ENCODE assay signal across 2 cellular contexts in genomic region chr16:57645691-57646387, GRCh38.
TF ChIP-seq lines count a peak whose summit lies in the region.

No MANE protein-coding gene starts in this region.

TF ChIP-seq in A549, 52 proteins besides CTCF, POLR2A, EP300 and RAD21:
- no peak for TF ChIP-seq ATOH8 (CRISPR knock-in tag; IDR thresholded peaks at IDR 0.05; ENCODE audit: low read depth)
- TF ChIP-seq RFX5 (IDR thresholded peaks at IDR 0.05) = no peak
- TF ChIP-seq FOSB (CRISPR knock-in tag; IDR thresholded peaks at IDR 0.05) = no peak
- no peak for TF ChIP-seq HOXB13 (CRISPR knock-in tag; IDR thresholded peaks at IDR 0.05; ENCODE audit: low read depth)
- TF ChIP-seq, protein P1, sequence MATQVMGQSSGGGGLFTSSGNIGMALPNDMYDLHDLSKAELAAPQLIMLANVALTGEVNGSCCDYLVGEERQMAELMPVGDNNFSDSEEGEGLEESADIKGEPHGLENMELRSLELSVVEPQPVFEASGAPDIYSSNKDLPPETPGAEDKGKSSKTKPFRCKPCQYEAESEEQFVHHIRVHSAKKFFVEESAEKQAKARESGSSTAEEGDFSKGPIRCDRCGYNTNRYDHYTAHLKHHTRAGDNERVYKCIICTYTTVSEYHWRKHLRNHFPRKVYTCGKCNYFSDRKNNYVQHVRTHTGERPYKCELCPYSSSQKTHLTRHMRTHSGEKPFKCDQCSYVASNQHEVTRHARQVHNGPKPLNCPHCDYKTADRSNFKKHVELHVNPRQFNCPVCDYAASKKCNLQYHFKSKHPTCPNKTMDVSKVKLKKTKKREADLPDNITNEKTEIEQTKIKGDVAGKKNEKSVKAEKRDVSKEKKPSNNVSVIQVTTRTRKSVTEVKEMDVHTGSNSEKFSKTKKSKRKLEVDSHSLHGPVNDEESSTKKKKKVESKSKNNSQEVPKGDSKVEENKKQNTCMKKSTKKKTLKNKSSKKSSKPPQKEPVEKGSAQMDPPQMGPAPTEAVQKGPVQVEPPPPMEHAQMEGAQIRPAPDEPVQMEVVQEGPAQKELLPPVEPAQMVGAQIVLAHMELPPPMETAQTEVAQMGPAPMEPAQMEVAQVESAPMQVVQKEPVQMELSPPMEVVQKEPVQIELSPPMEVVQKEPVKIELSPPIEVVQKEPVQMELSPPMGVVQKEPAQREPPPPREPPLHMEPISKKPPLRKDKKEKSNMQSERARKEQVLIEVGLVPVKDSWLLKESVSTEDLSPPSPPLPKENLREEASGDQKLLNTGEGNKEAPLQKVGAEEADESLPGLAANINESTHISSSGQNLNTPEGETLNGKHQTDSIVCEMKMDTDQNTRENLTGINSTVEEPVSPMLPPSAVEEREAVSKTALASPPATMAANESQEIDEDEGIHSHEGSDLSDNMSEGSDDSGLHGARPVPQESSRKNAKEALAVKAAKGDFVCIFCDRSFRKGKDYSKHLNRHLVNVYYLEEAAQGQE (IDR thresholded peaks at IDR 0.05) = no peak
- no peak for TF ChIP-seq CHD4 (IDR thresholded peaks at IDR 0.05; ENCODE audit: borderline replicate concordance)
- no peak for TF ChIP-seq USF2 (IDR thresholded peaks at IDR 0.05)
- TF ChIP-seq MAZ (IDR thresholded peaks at IDR 0.05; ENCODE audit: borderline replicate concordance, low read depth, low read length) = no peak
- no peak for TF ChIP-seq SREBF2 (IDR thresholded peaks at IDR 0.05)
- no peak for TF ChIP-seq CBX8 (IDR thresholded peaks at IDR 0.05)
- no peak for TF ChIP-seq KDM1A (IDR thresholded peaks at IDR 0.05; ENCODE audit: low read depth)
- TF ChIP-seq TFCP2L1 (CRISPR knock-in tag; IDR thresholded peaks at IDR 0.05) = no peak
- TF ChIP-seq PBX3 (IDR thresholded peaks at IDR 0.05) = no peak
- no peak for TF ChIP-seq RARB (CRISPR knock-in tag; IDR thresholded peaks at IDR 0.05)
- no peak for TF ChIP-seq FOSL2 (IDR thresholded peaks at IDR 0.05)
- peak; percentile 39 for TF ChIP-seq FOSL2 (CRISPR knock-in tag; IDR thresholded peaks at IDR 0.05)
- TF ChIP-seq, protein P2, sequence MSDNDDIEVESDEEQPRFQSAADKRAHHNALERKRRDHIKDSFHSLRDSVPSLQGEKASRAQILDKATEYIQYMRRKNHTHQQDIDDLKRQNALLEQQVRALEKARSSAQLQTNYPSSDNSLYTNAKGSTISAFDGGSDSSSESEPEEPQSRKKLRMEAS (IDR thresholded peaks at IDR 0.05) = peak; percentile 11; the same call in 1 of the 2 replicates

TF ChIP-seq in IMR-90, 13 proteins besides CTCF, POLR2A, EP300 and RAD21:
- TF ChIP-seq RFX5 (IDR thresholded peaks at IDR 0.05; ENCODE audit: low read depth, low read length) (no peak), CEBPB (IDR thresholded peaks at IDR 0.05; ENCODE audit: low read depth, low read length) (no peak), NFE2L2 (IDR thresholded peaks at IDR 0.05; ENCODE audit: low read depth, low read length) (no peak), MAFK (IDR thresholded peaks at IDR 0.05; ENCODE audit: low read depth, low read length) (no peak), MXI1 (IDR thresholded peaks at IDR 0.05; ENCODE audit: borderline replicate concordance, low read depth, low read length) (no peak), RCOR1 (IDR thresholded peaks at IDR 0.05; ENCODE audit: insufficient replicate concordance, low read length) (no peak), CHD1 (IDR thresholded peaks at IDR 0.05; ENCODE audit: low read depth, low read length) (no peak), ELK1 (IDR thresholded peaks at IDR 0.05; ENCODE audit: borderline replicate concordance, low read depth, low read length) (no peak), SMC3 (IDR thresholded peaks at IDR 0.05; ENCODE audit: low read depth, low read length) (no peak), FOS (IDR thresholded peaks at IDR 0.05; ENCODE audit: low read depth, low read length) (no peak), USF2 (IDR thresholded peaks at IDR 0.05; ENCODE audit: low read depth, low read length) (no peak), BHLHE40 (IDR thresholded peaks at IDR 0.05; ENCODE audit: low read depth, low read length) (no peak), MAZ (IDR thresholded peaks at IDR 0.05; ENCODE audit: borderline replicate concordance, low read depth, low read length) (no peak)
